19 cellular contexts compared by ENCODE assay signal in genomic region chr9:113715086-113715485, GRCh38.
DNase-seq lines count a peak whose midpoint lies in the region; ATAC-seq and TF ChIP-seq lines count a peak whose summit lies in the region.
"Had no signal": no experiment of that assay in that cellular context is flagged by ENCODE, and none has a peak within 500 bp of the region (broad histone marks: within the 10 kb centered on the region; RNA-seq: fewer than 3 reads in every experiment).

No MANE protein-coding gene starts in this region.

- no peak overlapping the region for H3K14ac ChIP-seq in IMR-90 (replicated peaks; ENCODE audit: low read depth, low read length)

- no peak overlapping the region for H2BK120ac ChIP-seq in IMR-90 (ENCODE audit: low read depth, low read length)

- H3K23ac ChIP-seq in IMR-90 (ENCODE audit: low read depth, low read length), result no peak overlapping the region

- no peak overlapping the region for H2BK20ac ChIP-seq in IMR-90 (ENCODE audit: low read depth, low read length)

- no peak overlapping the region for H3K4me2 ChIP-seq in IMR-90 (ENCODE audit: low read depth, low read length)

- no peak overlapping the region for H3K4me3 Mint-ChIP-seq in osteocyte (ENCODE audit: unreplicated experiment)
- H3K4me3 Mint-ChIP-seq in chondrocyte (ENCODE audit: unreplicated experiment), result no peak overlapping the region
- H3K4me3 Mint-ChIP-seq in immature natural killer cell, result no peak overlapping the region
- H3K4me3 Mint-ChIP-seq: activated naive CD8-positive, alpha-beta T cell treated with anti-CD3 and anti-CD28 coated beads for 36 hours; CD8-positive, alpha-beta T cell; nephron had no signal

- POLR2A ChIA-PET in IMR-90 (lab: Charles Lee; ENCODE audit: unreplicated experiment), result no interaction called here

- no peak overlapping the region for H3K4ac ChIP-seq in IMR-90 (ENCODE audit: low read depth, low read length)

- WGBS in IMR-90 (ENCODE audit: extremely low coverage in 2 of 2, insufficient read length in 1 of 2), 2 experiments, result no CpG with 5 or more reads among the region's 5 CpGs

- CTCF ChIA-PET in IMR-90 (lab: Yijun Ruan, JAX), result no interaction called here

- no peak overlapping the region for H3K18ac ChIP-seq in IMR-90 (ENCODE audit: low read depth, low read length)

- H3K27ac ChIP-seq in IMR-90 (ENCODE audit: insufficient read depth, low read length), result no peak overlapping the region
- H3K27ac ChIP-seq: left ventricle myocardium inferior, sigmoid colon, stomach had no signal

- H3K4me1 ChIP-seq in IMR-90 (ENCODE audit: control insufficient read depth, insufficient read depth, low read length), result peaks cover 1% of the 10 kb centered on the region; the same call in 1 of the 2 replicates
- H3K4me1 ChIP-seq: sigmoid colon had no signal

- no peak for TF ChIP-seq POLR2A in IMR-90 (IDR thresholded peaks at IDR 0.05; ENCODE audit: low read depth, low read length)

- H3K79me1 ChIP-seq in IMR-90 (ENCODE audit: low read depth in 1 of 2, low read length in 2 of 2), result no peaks in the 10 kb centered on the region

- H3K9me3 ChIP-seq in IMR-90 (ENCODE audit: control insufficient read depth, insufficient read depth, low read length), result peaks cover 8% of the 10 kb centered on the region
- H3K9me3 ChIP-seq: sigmoid colon had no signal

- no peak overlapping the region for H4K5ac ChIP-seq in IMR-90 (ENCODE audit: low read depth, low read length)

- no TSS peak for BruUV-seq in IMR-90 (replicated peaks; lab: Mats Ljungman, UMichigan)

- H3K27me3 Mint-ChIP-seq in osteocyte (ENCODE audit: unreplicated experiment) (peaks cover 68% of the 10 kb centered on the region), chondrocyte (ENCODE audit: low read depth) (peaks cover 11% of the 10 kb centered on the region), immature natural killer cell (ENCODE audit: low read depth in 3 of 3) (peaks cover 0 to 1% (median 0%) of the 10 kb centered on the region in 3 donors)

- dilution Hi-C loops in IMR-90 (cut with HindIII; ENCODE audit: low sequenced_read_pairs, unreplicated experiment), result no loop called here

- TF ChIP-seq CTCF in IMR-90 (conservative IDR thresholded peaks at IDR 0.05; ENCODE audit: low read depth, low read length), result no peak
- no peak for TF ChIP-seq CTCF in epithelial cell of proximal tubule (conservative IDR thresholded peaks at IDR 0.05; ENCODE audit: low read depth, low read length)
- TF ChIP-seq CTCF in osteocyte (IDR thresholded peaks at IDR 0.05), result no peak
- TF ChIP-seq CTCF in chondrocyte (IDR thresholded peaks at IDR 0.05), result no peak

- no peaks in the 10 kb centered on the region for H4K20me1 ChIP-seq in IMR-90 (ENCODE audit: insufficient read depth, low read length)

- no peak overlapping the region for H4K91ac ChIP-seq in IMR-90 (ENCODE audit: insufficient read depth, low read depth, low read length)

- H2AK5ac ChIP-seq in IMR-90 (ENCODE audit: low read depth, low read length), result no peak overlapping the region

- intact Hi-C loops in IMR-90 (cut with micrococcal nuclease), result no loop called here

- no peaks in the 10 kb centered on the region for H3K9me1 ChIP-seq in IMR-90 (ENCODE audit: insufficient read depth, low read length)

- no peak for TF ChIP-seq RAD21 in IMR-90 (IDR thresholded peaks at IDR 0.05; ENCODE audit: low read length)

- ATAC-seq in IMR-90 (ENCODE audit: low read depth) (peak; percentile 24; the same call in 1 of the 2 replicates), GM21717 (IDR thresholded peaks at IDR 0.05; ENCODE audit: unreplicated experiment) (no peak), HG02642 (IDR thresholded peaks at IDR 0.05; ENCODE audit: poor library complexity, unreplicated experiment) (no peak)
- ATAC-seq: CD8-positive, alpha-beta T cell; Right ventricle myocardium inferior had no signal

- DNase-seq in DMS79 (lab: John Stamatoyannopoulos, UW) (peak; percentile 98), IMR-90 (peak; percentile 73), epithelial cell of proximal tubule (ENCODE audit: low read depth) (peak; percentile 45), osteocyte (ENCODE audit: extremely low spot score, unreplicated experiment) (peak; percentile 21), chondrocyte (ENCODE audit: low spot score) (no peak), immature natural killer cell (no peak)
- DNase-seq: activated naive CD8-positive, alpha-beta T cell treated with anti-CD3 and anti-CD28 coated beads for 36 hours; CD8-positive, alpha-beta T cell; dermis blood vessel endothelial cell; left ventricle myocardium inferior; NCI-H1417; NCI-H526; sigmoid colon; stomach; T1000 had no signal

- no peak overlapping the region for H2AFZ ChIP-seq in IMR-90 (replicated peaks; ENCODE audit: low read length, poor library complexity)

- H3K27ac Mint-ChIP-seq in osteocyte (ENCODE audit: unreplicated experiment) (no peak overlapping the region), chondrocyte (ENCODE audit: unreplicated experiment) (no peak overlapping the region), immature natural killer cell (no peak overlapping the region)
- H3K27ac Mint-ChIP-seq: activated naive CD8-positive, alpha-beta T cell treated with anti-CD3 and anti-CD28 coated beads for 36 hours; CD8-positive, alpha-beta T cell; nephron had no signal

- H3K9me3 Mint-ChIP-seq in osteocyte (ENCODE audit: unreplicated experiment), result peaks cover 18% of the 10 kb centered on the region
- H3K9me3 Mint-ChIP-seq in chondrocyte (ENCODE audit: low read depth), result peaks cover 16% of the 10 kb centered on the region
- no peaks in the 10 kb centered on the region for H3K9me3 Mint-ChIP-seq in immature natural killer cell

- no peaks in the 10 kb centered on the region for H3K36me3 ChIP-seq in IMR-90 (ENCODE audit: control insufficient read depth, insufficient read depth, low read length)
- H3K36me3 ChIP-seq: left ventricle myocardium inferior, sigmoid colon, stomach had no signal

- no peak overlapping the region for H3K9ac ChIP-seq in IMR-90 (ENCODE audit: low read depth, low read length)

- in situ Hi-C loops in IMR-90 (cut with MboI; ENCODE audit: low sequenced_read_pairs), result no loop called here

- peaks cover 21% of the 10 kb centered on the region for H3K27me3 ChIP-seq in IMR-90 (ENCODE audit: control insufficient read depth, insufficient read depth, low read length)
- H3K27me3 ChIP-seq: sigmoid colon, stomach had no signal

- H2BK5ac ChIP-seq in IMR-90 (ENCODE audit: low read depth, low read length, poor library complexity, severe bottlenecking), result no peak overlapping the region

- H3K4me1 Mint-ChIP-seq in osteocyte (ENCODE audit: unreplicated experiment) (peaks cover 5% of the 10 kb centered on the region), chondrocyte (ENCODE audit: low read depth) (peaks cover 12% of the 10 kb centered on the region), immature natural killer cell (peaks cover 0 to 10% of the 10 kb centered on the region in 2 donors)
- H3K4me1 Mint-ChIP-seq: activated naive CD8-positive, alpha-beta T cell treated with anti-CD3 and anti-CD28 coated beads for 36 hours had no signal

- H3K36me3 Mint-ChIP-seq in osteocyte (ENCODE audit: unreplicated experiment) (no peaks in the 10 kb centered on the region), chondrocyte (ENCODE audit: low read depth) (peaks cover 4% of the 10 kb centered on the region), immature natural killer cell (peaks cover 3 to 12% (median 9%) of the 10 kb centered on the region in 3 donors)
- H3K36me3 Mint-ChIP-seq: activated naive CD8-positive, alpha-beta T cell treated with anti-CD3 and anti-CD28 coated beads for 36 hours; CD8-positive, alpha-beta T cell had no signal

- H2AK9ac ChIP-seq in IMR-90 (replicated peaks; ENCODE audit: low read depth, low read length, poor library complexity), result peak overlapping the region; percentile 15

- no peak overlapping the region for H4K8ac ChIP-seq in IMR-90 (ENCODE audit: low read depth in 2 of 2, low read length in 2 of 2)

- no peak overlapping the region for H2BK15ac ChIP-seq in IMR-90 (ENCODE audit: low read depth, low read length)

- no peak overlapping the region for H3K4me3 ChIP-seq in IMR-90 (ENCODE audit: insufficient read depth, low read depth, low read length)
- no peak overlapping the region for H3K4me3 ChIP-seq in epithelial cell of proximal tubule (ENCODE audit: low read depth, low read length)
- H3K4me3 ChIP-seq: left ventricle myocardium inferior, sigmoid colon, stomach had no signal

- no peak overlapping the region for H3K56ac ChIP-seq in IMR-90 (ENCODE audit: extremely low read depth, insufficient read depth, low read length)

TF ChIP-seq in IMR-90, 13 proteins besides CTCF, POLR2A, EP300 and RAD21:
- TF ChIP-seq CHD1 (IDR thresholded peaks at IDR 0.05; ENCODE audit: low read depth, low read length) (no peak), CEBPB (IDR thresholded peaks at IDR 0.05; ENCODE audit: low read depth, low read length) (no peak), MAZ (IDR thresholded peaks at IDR 0.05; ENCODE audit: borderline replicate concordance, low read depth, low read length) (no peak), FOS (IDR thresholded peaks at IDR 0.05; ENCODE audit: low read depth, low read length) (no peak), MXI1 (IDR thresholded peaks at IDR 0.05; ENCODE audit: borderline replicate concordance, low read depth, low read length) (no peak)

Comparison
In these comparisons a context has a peak if more than half of its experiments do, and no peak if none do; other contexts are left out.
1. DNase-seq: peak in DMS79 (single experiment), IMR-90 (single experiment), epithelial cell of proximal tubule (single experiment) and osteocyte (single experiment); none in chondrocyte (single experiment) and immature natural killer cell (0 of 3).